ENCODE assay signal across 12 cellular contexts in the genomic region with DNA sequence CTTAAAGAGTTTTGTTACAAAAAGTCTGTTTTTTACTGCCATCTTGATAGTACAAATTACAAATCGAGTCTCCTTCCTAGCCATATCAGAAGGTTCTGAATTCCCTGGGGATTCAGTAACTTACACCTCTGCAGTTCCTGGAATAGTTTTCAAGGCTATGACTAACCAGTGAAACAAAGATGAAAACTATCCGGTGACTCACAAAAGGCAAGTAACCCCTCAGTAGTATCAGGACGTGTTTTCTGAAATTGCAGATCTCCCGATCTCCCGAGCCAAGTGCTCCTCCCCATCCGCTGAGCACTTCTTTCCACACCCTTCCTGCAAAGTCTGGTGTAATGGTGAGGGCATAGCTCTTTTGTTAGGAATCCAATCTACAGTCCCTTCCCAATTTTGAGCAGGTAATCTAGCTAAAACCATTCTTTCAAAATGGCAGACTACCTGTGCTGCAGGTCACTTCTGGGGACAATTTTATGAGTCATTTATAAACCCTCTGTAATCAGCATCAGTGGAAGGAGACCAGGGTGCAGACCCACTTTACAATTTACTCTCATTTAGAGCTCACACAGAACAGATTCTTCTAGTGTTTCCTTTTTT. TPM values are rescaled to one million over a fixed set of nuclear protein-coding genes. Genes with fewer than 3 reads are reported as not detected.
A peak's percentile ranks its signal among the peaks of the same experiment; 100 is the strongest.
DNase-seq lines count a peak whose midpoint lies in the region; ATAC-seq and TF ChIP-seq lines count a peak whose summit lies in the region.
"Had no signal": no experiment of that assay in that cellular context is flagged by ENCODE, and none has a peak within 500 bp of the region (broad histone marks: within the 10 kb centered on the region; RNA-seq: fewer than 3 reads in every experiment).

No MANE protein-coding gene starts in this region.

- TF ChIP-seq POLR2A in esophagus muscularis mucosa (IDR thresholded peaks at IDR 0.05; ENCODE audit: low read depth) = no peak

- intact Hi-C loops in esophagus muscularis mucosa (cut with DNase I) = no loop called here
- intact Hi-C loops in psoas muscle (cut with DNase I) = loop anchor here (5.0 kb wide), 2 partner anchors 36 to 1391 kb away; no protein-coding TSS in a partner anchor

- TF ChIP-seq EP300 in esophagus muscularis mucosa (IDR thresholded peaks at IDR 0.05) = no peak

- no peaks in the 10 kb centered on the region for H3K4me1 ChIP-seq in esophagus muscularis mucosa
- peaks cover 12% of the 10 kb centered on the region for H3K4me1 ChIP-seq in psoas muscle
- H3K4me1 ChIP-seq: tibial nerve had no signal

- H3K27ac ChIP-seq in esophagus muscularis mucosa (replicated peaks in 1 of 4) = no peak overlapping the region
- peak overlapping the region; percentile 79 for H3K27ac ChIP-seq in psoas muscle
- H3K27ac ChIP-seq: tibial nerve had no signal

- WGBS in esophagus muscularis mucosa = 62% methylated on average over 6 of the region's 6 CpGs
- 13 to 24% (median 20%) methylated on average over 5 to 6 of the region's 6 CpGs for WGBS in psoas muscle, 3 donors

- H3K9me3 ChIP-seq in esophagus muscularis mucosa (no peaks in the 10 kb centered on the region), psoas muscle (no peaks in the 10 kb centered on the region)
- H3K9me3 ChIP-seq: tibial nerve had no signal

- H3K4me3 ChIP-seq in esophagus muscularis mucosa (no peak overlapping the region), psoas muscle (no peak overlapping the region)
- H3K4me3 ChIP-seq: tibial nerve had no signal

- no peaks in the 10 kb centered on the region for H3K36me3 ChIP-seq in esophagus muscularis mucosa
- no peaks in the 10 kb centered on the region for H3K36me3 ChIP-seq in psoas muscle (ENCODE audit: insufficient read depth in 1 of 2, low read depth in 1 of 2)
- H3K36me3 ChIP-seq: tibial nerve had no signal

- peak; percentile 84 for DNase-seq in EL
- peak; percentile 92 for DNase-seq in RKO (ENCODE audit: low spot score)
- peak; percentile 70 for DNase-seq in esophagus muscularis mucosa (ENCODE audit: extremely low spot score)
- DNase-seq in psoas muscle = no peak
- DNase-seq in stimulated activated naive CD4-positive, alpha-beta T cell treated with Interleukin-2 at 50 U/mL for 16 hours (lab: John Stamatoyannopoulos, UW) = no peak
- DNase-seq in NCI-H748 treated with DMSO at 0.1 percent for 48 hours (lab: John Stamatoyannopoulos, UW) = no peak
- no peak for DNase-seq in NCI-H748 (lab: John Stamatoyannopoulos, UW; ENCODE audit: unreplicated experiment)
- DNase-seq: cerebellar nuclear complex had no signal

- TF ChIP-seq CTCF in esophagus muscularis mucosa (IDR thresholded peaks at IDR 0.05) (no peak), psoas muscle (IDR thresholded peaks at IDR 0.05) (no peak)

- H3K27me3 ChIP-seq in esophagus muscularis mucosa (peaks cover 0 to 17% (median 0%) of the 10 kb centered on the region in 4 donors), psoas muscle (ENCODE audit: insufficient read depth in 3 of 3, low read length in 2 of 3) (no peaks in the 10 kb centered on the region)

- ATAC-seq in psoas muscle (peak; percentile 67 to 84 (median 78)), HG02938 (IDR thresholded peaks at IDR 0.05; ENCODE audit: unreplicated experiment) (no peak)

RNA-seq across cellular contexts. Expression of a gene that starts 7.7 kb away (rescaled TPM):
- total RNA-seq in esophagus muscularis mucosa (under 1 TPM in 1 of 4 donors, not detected in 3; 0.17 TPM), psoas muscle (10 to 100 TPM in 1 of 4 donors, 1 to 10 TPM in 3; 1.4 to 11.6 (median 3.9) TPM)
- polyA plus RNA-seq in psoas muscle = 1 to 10 TPM in 2 of 3 donors, under 1 TPM in 1; 1.00 to 1.5 (median 1.2) TPM
- total RNA-seq: tibial nerve had no signal

RNA-seq across cellular contexts. Expression of a gene that starts 31.2 kb away (rescaled TPM):
- not detected for total RNA-seq in esophagus muscularis mucosa
- 1,000 to 10,000 TPM in 2 of 4 donors, 100 to 1,000 TPM in 2; 316 to 1,082 (median 863) TPM for total RNA-seq in psoas muscle
- 100 to 1,000 TPM in 2 of 3 donors, 10 to 100 TPM in 1; 35.9 to 856 (median 122) TPM for polyA plus RNA-seq in psoas muscle
- total RNA-seq: H1, neural crest cell, tibial nerve had no signal
- polyA plus RNA-seq: H1 had no signal

Comparison
In these comparisons a context has a peak if more than half of its experiments do, and no peak if none do; other contexts are left out.
1. DNase-seq: peak in EL (single experiment), RKO (single experiment) and esophagus muscularis mucosa (single experiment); none in psoas muscle (0 of 2), stimulated activated naive CD4-positive, alpha-beta T cell treated with Interleukin-2 at 50 U/mL for 16 hours (single experiment), NCI-H748 treated with DMSO at 0.1 percent for 48 hours (single experiment) and NCI-H748 (single experiment).
2. RNA of a gene that starts 31.2 kb away (total RNA-seq): 316 to 1,082 TPM in psoas muscle; not detected in esophagus muscularis mucosa; every median in the first group is over 100 times any median in the second.